9 cellular contexts compared by ENCODE assay signal in genomic region chr6:68968301-68968649, GRCh38.
DNase-seq lines count a peak whose midpoint lies in the region; ATAC-seq and TF ChIP-seq lines count a peak whose summit lies in the region.
"Had no signal": no experiment of that assay in that cellular context is flagged by ENCODE, and none has a peak within 500 bp of the region (broad histone marks: within the 10 kb centered on the region; RNA-seq: fewer than 3 reads in every experiment).

No MANE protein-coding gene starts in this region.

- ATAC-seq in activated T-cell treated with anti-CD3 and anti-CD28 coated beads, Interleukin-2, amount 50 U/mL, for 72 hours (replicated peaks in 1 of 2) = no peak
- ATAC-seq in HG02840 (IDR thresholded peaks at IDR 0.05; ENCODE audit: low FRiP score, unreplicated experiment) = no peak
- no peak for ATAC-seq in GM18498 (IDR thresholded peaks at IDR 0.05; ENCODE audit: unreplicated experiment)
- ATAC-seq in HG03354 (IDR thresholded peaks at IDR 0.05; ENCODE audit: poor library complexity, severe bottlenecking, unreplicated experiment) = no peak

- H3K4me3 ChIP-seq in OCI-LY7 (ENCODE audit: low read depth, low read length, poor library complexity, severe bottlenecking) (no peak overlapping the region), colonic mucosa (no peak overlapping the region)

- no peak overlapping the region for H3K9ac ChIP-seq in colonic mucosa (ENCODE audit: low read depth in 2 of 2, low read length in 2 of 2)

- no peaks in the 10 kb centered on the region for H3K9me3 Mint-ChIP-seq in activated T-cell treated with anti-CD3 and anti-CD28 coated beads, Interleukin-2, amount 50 U/mL, for 72 hours
- no peaks in the 10 kb centered on the region for H3K9me3 Mint-ChIP-seq in activated T-cell treated with anti-CD3 and anti-CD28 coated beads, Interleukin-2, amount 50 U/mL, for 24 hours

- no peaks in the 10 kb centered on the region for H3K79me2 ChIP-seq in OCI-LY7 (ENCODE audit: insufficient read depth, low read depth, low read length)

- H2AFZ ChIP-seq in OCI-LY7 (ENCODE audit: low read length) = no peak overlapping the region

- H3K4me2 ChIP-seq in OCI-LY7 (ENCODE audit: low read length) = no peak overlapping the region

- POLR2A ChIA-PET in OCI-LY7 (lab: Charles Lee) = no interaction called here

- BruUV-seq in OCI-LY7 (replicated peaks; lab: Mats Ljungman, UMichigan) = no TSS peak

- H3K27me3 ChIP-seq in colonic mucosa = no peaks in the 10 kb centered on the region

- CTCF ChIA-PET in OCI-LY7 (lab: Charles Lee; ENCODE audit: unreplicated experiment) = no interaction called here

- H3K36me3 Mint-ChIP-seq in activated T-cell treated with anti-CD3 and anti-CD28 coated beads, Interleukin-2, amount 50 U/mL, for 72 hours (ENCODE audit: insufficient read depth in 2 of 2) = no peaks in the 10 kb centered on the region
- no peaks in the 10 kb centered on the region for H3K36me3 Mint-ChIP-seq in activated T-cell treated with anti-CD3 and anti-CD28 coated beads, Interleukin-2, amount 50 U/mL, for 24 hours (ENCODE audit: low read depth)
- H3K36me3 Mint-ChIP-seq: CD8-positive, alpha-beta memory T cell had no signal

- DNase-seq in activated T-cell treated with anti-CD3 and anti-CD28 coated beads, Interleukin-2, amount 50 U/mL, for 72 hours = no peak
- no peak for DNase-seq in activated T-cell treated with anti-CD3 and anti-CD28 coated beads, Interleukin-2, amount 50 U/mL, for 24 hours
- DNase-seq in OCI-LY7 (ENCODE audit: low spot score) = no peak
- DNase-seq in colonic mucosa = no peak
- no peak for DNase-seq in NCI-H1436 treated with DMSO at 0.1 percent for 48 hours (lab: John Stamatoyannopoulos, UW)

- H3K4me3 Mint-ChIP-seq in activated T-cell treated with anti-CD3 and anti-CD28 coated beads, Interleukin-2, amount 50 U/mL, for 72 hours = peak overlapping the region in 1 of 2 donors; percentile 16
- H3K4me3 Mint-ChIP-seq in activated T-cell treated with anti-CD3 and anti-CD28 coated beads, Interleukin-2, amount 50 U/mL, for 24 hours = no peak overlapping the region
- H3K4me3 Mint-ChIP-seq: CD8-positive, alpha-beta memory T cell had no signal

- H3K4me1 ChIP-seq in OCI-LY7 (ENCODE audit: insufficient read depth, low read length, poor library complexity, severe bottlenecking) (no peaks in the 10 kb centered on the region), colonic mucosa (no peaks in the 10 kb centered on the region)

- H3K36me3 ChIP-seq in OCI-LY7 (ENCODE audit: insufficient read depth, low read length) = no peaks in the 10 kb centered on the region
- no peaks in the 10 kb centered on the region for H3K36me3 ChIP-seq in colonic mucosa

- no peak overlapping the region for H3K27ac ChIP-seq in OCI-LY7 (ENCODE audit: low read depth, low read length, poor library complexity, severe bottlenecking)
- no peak overlapping the region for H3K27ac ChIP-seq in colonic mucosa

- TF ChIP-seq CTCF in OCI-LY7 (conservative IDR thresholded peaks at IDR 0.05; ENCODE audit: low read length) = peak; percentile 39; the same call in 1 of the 2 replicates
- TF ChIP-seq CTCF in colonic mucosa (IDR thresholded peaks at IDR 0.05) = peak; percentile 11

- H3K9me2 ChIP-seq in OCI-LY7 (ENCODE audit: insufficient read depth, low read length) = no peaks in the 10 kb centered on the region

- H4K20me1 ChIP-seq in OCI-LY7 (ENCODE audit: insufficient read depth, low read length) = no peaks in the 10 kb centered on the region

- peaks cover 9% of the 10 kb centered on the region for H3K4me1 Mint-ChIP-seq in activated T-cell treated with anti-CD3 and anti-CD28 coated beads, Interleukin-2, amount 50 U/mL, for 72 hours (ENCODE audit: low read depth)
- H3K4me1 Mint-ChIP-seq in activated T-cell treated with anti-CD3 and anti-CD28 coated beads, Interleukin-2, amount 50 U/mL, for 24 hours (ENCODE audit: low read depth) = peaks cover 9% of the 10 kb centered on the region

- no peaks in the 10 kb centered on the region for H3K27me3 Mint-ChIP-seq in activated T-cell treated with anti-CD3 and anti-CD28 coated beads, Interleukin-2, amount 50 U/mL, for 72 hours (ENCODE audit: low read depth)
- H3K27me3 Mint-ChIP-seq in activated T-cell treated with anti-CD3 and anti-CD28 coated beads, Interleukin-2, amount 50 U/mL, for 24 hours = no peaks in the 10 kb centered on the region
- H3K27me3 Mint-ChIP-seq: CD8-positive, alpha-beta memory T cell had no signal

- intact Hi-C loops in OCI-LY7 (cut with micrococcal nuclease; ENCODE audit: unreplicated experiment) = loop anchor here (5.0 to 10.0 kb wide), 2 partner anchors 331 to 1137 kb away; partner anchors contain the start of gene ADGRB3
- intact Hi-C loops in colonic mucosa (cut with DNase I) = loop anchor here (10.0 kb wide), 1 partner anchor 333 kb away; the partner anchor contains the start of gene ADGRB3

- peak overlapping the region; percentile 43 for H3K27ac Mint-ChIP-seq in activated T-cell treated with anti-CD3 and anti-CD28 coated beads, Interleukin-2, amount 50 U/mL, for 72 hours
- H3K27ac Mint-ChIP-seq in activated T-cell treated with anti-CD3 and anti-CD28 coated beads, Interleukin-2, amount 50 U/mL, for 24 hours = no peak overlapping the region
- H3K27ac Mint-ChIP-seq: CD8-positive, alpha-beta memory T cell had no signal

- no peaks in the 10 kb centered on the region for H3K9me3 ChIP-seq in OCI-LY7 (ENCODE audit: low read length)
- no peaks in the 10 kb centered on the region for H3K9me3 ChIP-seq in colonic mucosa
